8 cellular contexts compared by ENCODE assay signal in genomic region chr6:123393333-123393732, GRCh38.
A peak's percentile ranks its signal among the peaks of the same experiment; 100 is the strongest.
DNase-seq lines count a peak whose midpoint lies in the region; ATAC-seq and TF ChIP-seq lines count a peak whose summit lies in the region.

No MANE protein-coding gene starts in this region.

- H2AFZ ChIP-seq in SK-N-SH (ENCODE audit: low read depth) = no peak overlapping the region

- H3K27me3 Mint-ChIP-seq in activated naive CD4-positive, alpha-beta T cell treated with anti-CD3 and anti-CD28 coated beads for 36 hours (ENCODE audit: low read depth) = no peaks in the 10 kb centered on the region

- TF ChIP-seq POLR2A in right lobe of liver (IDR thresholded peaks at IDR 0.05) (no peak), esophagus muscularis mucosa (IDR thresholded peaks at IDR 0.05; ENCODE audit: low read depth) (no peak)

- H3K4me3 ChIP-seq in SK-N-SH (ENCODE audit: low read depth in 2 of 2, low read length in 1 of 2) (no peak overlapping the region), right lobe of liver (no peak overlapping the region), esophagus muscularis mucosa (no peak overlapping the region)

- no peaks in the 10 kb centered on the region for H3K79me2 ChIP-seq in SK-N-SH (ENCODE audit: insufficient read depth)

- DNase-seq in DMS53 (lab: John Stamatoyannopoulos, UW) = peak; percentile 88
- DNase-seq in NCI-H1105 (lab: John Stamatoyannopoulos, UW) = peak; percentile 67
- DNase-seq in SK-N-SH = no peak
- no peak for DNase-seq in right lobe of liver
- no peak for DNase-seq in activated naive CD4-positive, alpha-beta T cell treated with anti-CD3 and anti-CD28 coated beads for 36 hours
- no peak for DNase-seq in esophagus muscularis mucosa (ENCODE audit: extremely low spot score)

- no peaks in the 10 kb centered on the region for H3K36me3 Mint-ChIP-seq in activated naive CD4-positive, alpha-beta T cell treated with anti-CD3 and anti-CD28 coated beads for 36 hours (ENCODE audit: low read depth)

- intact Hi-C loops in right lobe of liver (cut with DNase I) (no loop called here), esophagus muscularis mucosa (cut with DNase I) (no loop called here)
- intact Hi-C loops in activated naive CD4-positive, alpha-beta T cell treated with anti-CD3 and anti-CD28 coated beads for 36 hours (cut with micrococcal nuclease) = no loop called here

- CTCF ChIA-PET in SK-N-SH (lab: Yijun Ruan, JAX) = interaction anchor here (0.7 to 1.3 kb wide), 5 partner anchors 14 to 524 kb away, joined by 3 to 11 read pairs (median 3); no protein-coding TSS in a partner anchor
- CTCF ChIA-PET in activated naive CD4-positive, alpha-beta T cell treated with anti-CD3 and anti-CD28 coated beads for 36 hours (lab: Charles Lee) = no interaction called here

- H3K9me3 Mint-ChIP-seq in activated naive CD4-positive, alpha-beta T cell treated with anti-CD3 and anti-CD28 coated beads for 36 hours = no peaks in the 10 kb centered on the region

- no peaks in the 10 kb centered on the region for H3F3A ChIP-seq in SK-N-SH (replicated peaks; ENCODE audit: insufficient read depth)

- TF ChIP-seq EP300 in SK-N-SH (IDR thresholded peaks at IDR 0.05; ENCODE audit: borderline replicate concordance in 1 of 2, low read depth in 1 of 2, low read length in 1 of 2) = no peak
- TF ChIP-seq EP300 in esophagus muscularis mucosa (IDR thresholded peaks at IDR 0.05) = no peak

- peak; percentile 52 for TF ChIP-seq RAD21 in SK-N-SH (IDR thresholded peaks at IDR 0.05; ENCODE audit: low read length)

- no peak overlapping the region for H3K4me2 ChIP-seq in SK-N-SH

- no peaks in the 10 kb centered on the region for H3K36me3 ChIP-seq in SK-N-SH (replicated peaks in 1 of 2; ENCODE audit: control insufficient read depth in 1 of 2, insufficient read depth in 2 of 2, low read length in 1 of 2)
- H3K36me3 ChIP-seq in right lobe of liver = no peaks in the 10 kb centered on the region
- no peaks in the 10 kb centered on the region for H3K36me3 ChIP-seq in esophagus muscularis mucosa

- no peaks in the 10 kb centered on the region for H4K20me1 ChIP-seq in SK-N-SH (ENCODE audit: insufficient read depth)

- WGBS in SK-N-SH (ENCODE audit: low lambda C conversion rate) = 0% methylated on average over 1 of the region's 1 CpG
- WGBS in right lobe of liver (ENCODE audit: insufficient coverage, low coverage, low lambda C conversion rate, missing lambda C conversion rate) = 11% methylated on average over 1 of the region's 1 CpG
- 45% methylated on average over 1 of the region's 1 CpG for WGBS in esophagus muscularis mucosa

- POLR2A ChIA-PET in SK-N-SH (lab: Yijun Ruan, JAX) = no interaction called here

- no peaks in the 10 kb centered on the region for H3K9me2 ChIP-seq in SK-N-SH

- H3K27ac ChIP-seq in SK-N-SH (ENCODE audit: low read depth in 2 of 2, low read length in 1 of 2) = no peak overlapping the region
- H3K27ac ChIP-seq in right lobe of liver = no peak overlapping the region
- H3K27ac ChIP-seq in esophagus muscularis mucosa (replicated peaks in 1 of 4) = no peak overlapping the region

- no peak overlapping the region for H3K9ac ChIP-seq in SK-N-SH

- no peaks in the 10 kb centered on the region for H3K4me1 Mint-ChIP-seq in activated naive CD4-positive, alpha-beta T cell treated with anti-CD3 and anti-CD28 coated beads for 36 hours (ENCODE audit: low read depth)

- H3K27me3 ChIP-seq in SK-N-SH (ENCODE audit: insufficient read depth) = peaks cover 6% of the 10 kb centered on the region; the same call in 1 of the 2 replicates
- H3K27me3 ChIP-seq in right lobe of liver = no peaks in the 10 kb centered on the region
- no peaks in the 10 kb centered on the region for H3K27me3 ChIP-seq in esophagus muscularis mucosa

- TF ChIP-seq CTCF in SK-N-SH (IDR thresholded peaks at IDR 0.05) = peak; percentile 49
- peak in 3 of 4 donors; percentile 3 to 43 (median 33) for TF ChIP-seq CTCF in right lobe of liver (IDR thresholded peaks at IDR 0.05)
- no peak for TF ChIP-seq CTCF in esophagus muscularis mucosa (IDR thresholded peaks at IDR 0.05)

- no peak overlapping the region for H3K27ac Mint-ChIP-seq in activated naive CD4-positive, alpha-beta T cell treated with anti-CD3 and anti-CD28 coated beads for 36 hours

- ATAC-seq in right lobe of liver (peak in 1 of 4 donors; percentile 36), HG02763 (IDR thresholded peaks at IDR 0.05; ENCODE audit: unreplicated experiment) (no peak), HG03457 (IDR thresholded peaks at IDR 0.05; ENCODE audit: unreplicated experiment) (no peak)

- H3K4me3 Mint-ChIP-seq in activated naive CD4-positive, alpha-beta T cell treated with anti-CD3 and anti-CD28 coated beads for 36 hours = no peak overlapping the region

- no peaks in the 10 kb centered on the region for H3K4me1 ChIP-seq in SK-N-SH (ENCODE audit: control insufficient read depth in 1 of 2, insufficient read depth in 2 of 2, low read depth in 1 of 2, low read length in 1 of 2)
- H3K4me1 ChIP-seq in right lobe of liver = no peaks in the 10 kb centered on the region
- no peaks in the 10 kb centered on the region for H3K4me1 ChIP-seq in esophagus muscularis mucosa

- H3K9me3 ChIP-seq in SK-N-SH (no peaks in the 10 kb centered on the region), right lobe of liver (no peaks in the 10 kb centered on the region), esophagus muscularis mucosa (no peaks in the 10 kb centered on the region)

TF ChIP-seq in SK-N-SH, 30 proteins besides CTCF, POLR2A, EP300 and RAD21:
- no peak for TF ChIP-seq GABPA (IDR thresholded peaks at IDR 0.05; ENCODE audit: low read depth)
- TF ChIP-seq FOSL2 (IDR thresholded peaks at IDR 0.05; ENCODE audit: borderline replicate concordance, low read depth) = no peak

Comparison
In these comparisons a context has a peak if more than half of its experiments do, and no peak if none do; other contexts are left out.
1. DNase-seq: peak in DMS53 (single experiment) and NCI-H1105 (single experiment); none in SK-N-SH (single experiment), right lobe of liver (0 of 3), activated naive CD4-positive, alpha-beta T cell treated with anti-CD3 and anti-CD28 coated beads for 36 hours (single experiment) and esophagus muscularis mucosa (single experiment).
2. CTCF ChIP-seq: peak in SK-N-SH (single experiment) and right lobe of liver (3 of 4); none in esophagus muscularis mucosa (0 of 3).